8 cellular contexts compared by ENCODE assay signal in the genomic region with DNA sequence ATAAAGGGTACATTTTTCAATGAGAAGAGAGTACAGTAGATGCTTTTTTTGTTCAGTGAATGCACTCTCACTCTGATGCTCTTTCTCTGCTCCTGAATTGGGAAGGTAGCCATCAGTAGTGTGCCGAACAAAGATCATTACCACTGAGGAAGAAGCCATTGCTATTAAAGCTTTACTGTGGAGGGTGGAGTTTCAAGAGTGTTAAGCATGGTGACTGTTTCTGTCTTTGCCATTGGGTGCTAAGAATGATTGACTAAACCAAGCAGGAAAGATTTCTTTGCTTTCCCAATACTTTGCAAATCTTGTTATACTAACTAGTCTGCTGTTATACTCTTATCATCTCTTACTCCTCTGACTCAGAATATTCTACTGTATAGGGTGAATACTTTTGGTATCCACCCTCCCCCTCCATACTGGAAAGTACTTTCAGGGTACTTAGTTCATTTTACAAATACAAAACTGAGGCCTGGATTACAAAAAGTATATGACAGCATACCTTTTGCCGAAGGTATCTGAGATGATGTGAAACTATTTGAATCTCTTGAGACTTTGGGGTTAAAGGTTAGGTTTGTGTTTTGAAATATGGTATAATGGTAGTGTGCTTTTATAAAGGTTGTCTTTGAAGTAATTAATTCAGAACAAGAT. TPM values are rescaled to one million over a fixed set of nuclear protein-coding genes. Genes with fewer than 3 reads are reported as not detected.
DNase-seq lines count a peak whose midpoint lies in the region; ATAC-seq and TF ChIP-seq lines count a peak whose summit lies in the region.

No MANE protein-coding gene starts in this region.

- peak overlapping the region; percentile 80 for H3K4me3 ChIP-seq in LNCaP clone FGC (ENCODE audit: low read depth, low read length)

- POLR2A ChIA-PET in WTC11 (lab: Charles Lee), result no interaction called here

- CTCF ChIA-PET in WTC11 (lab: Charles Lee), result interaction anchor here (0.5 to 3.2 kb wide), 6 partner anchors 8 to 354 kb away, joined by 4 to 33 read pairs (median 12); a partner anchor contains a TSS

- peaks cover 16% of the 10 kb centered on the region for H3K4me1 Mint-ChIP-seq in WTC11

- peaks cover 3% of the 10 kb centered on the region for H3K36me3 Mint-ChIP-seq in WTC11

- peaks cover 3% of the 10 kb centered on the region; the same call in 1 of the 2 replicates for H3K27me3 Mint-ChIP-seq in WTC11 (ENCODE audit: low read depth)

- H3K9me3 Mint-ChIP-seq in WTC11, result no peaks in the 10 kb centered on the region

- TF ChIP-seq CTCF in LNCaP clone FGC (IDR thresholded peaks at IDR 0.05; ENCODE audit: control insufficient read depth, extremely low read depth, insufficient read depth) (no peak), WTC11 (IDR thresholded peaks at IDR 0.05) (no peak)

- H3K4me3 Mint-ChIP-seq in WTC11, result peak overlapping the region; percentile 99

- DNase-seq in NCI-H2107 treated with DMSO at 0.1 percent for 48 hours (lab: John Stamatoyannopoulos, UW; ENCODE audit: unreplicated experiment) (peak; percentile 38), NCI-H2107 (lab: John Stamatoyannopoulos, UW) (no peak), LNCaP clone FGC (ENCODE audit: low read depth) (peak; percentile 61), WTC11 (ENCODE audit: low spot score) (no peak), germinal center (ENCODE audit: low spot score) (peak; percentile 15), retina (peak; percentile 15), SK-N-DZ (ENCODE audit: low spot score) (no peak)
- no peak for DNase-seq in central memory CD4-positive, alpha-beta T cell

- ATAC-seq in WTC11, result no peak

- peak overlapping the region; percentile 72 for H3K27ac Mint-ChIP-seq in WTC11

TF ChIP-seq in WTC11, 78 proteins besides CTCF, POLR2A, EP300 and RAD21:
- no peak for TF ChIP-seq EMX1 (CRISPR knock-in tag; IDR thresholded peaks at IDR 0.05)
- TF ChIP-seq OVOL2 (CRISPR knock-in tag; IDR thresholded peaks at IDR 0.05; ENCODE audit: borderline replicate concordance), result no peak
- no peak for TF ChIP-seq TCF7 (CRISPR knock-in tag; IDR thresholded peaks at IDR 0.05; ENCODE audit: low read depth)
- TF ChIP-seq JUN (CRISPR knock-in tag; IDR thresholded peaks at IDR 0.05), result no peak
- TF ChIP-seq, protein P1, sequence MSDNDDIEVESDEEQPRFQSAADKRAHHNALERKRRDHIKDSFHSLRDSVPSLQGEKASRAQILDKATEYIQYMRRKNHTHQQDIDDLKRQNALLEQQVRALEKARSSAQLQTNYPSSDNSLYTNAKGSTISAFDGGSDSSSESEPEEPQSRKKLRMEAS (CRISPR knock-in tag; IDR thresholded peaks at IDR 0.05), result no peak
- TF ChIP-seq SMAD4 (CRISPR knock-in tag; IDR thresholded peaks at IDR 0.05), result no peak
- no peak for TF ChIP-seq NFE2L1 (CRISPR knock-in tag; IDR thresholded peaks at IDR 0.05)
- no peak for TF ChIP-seq PRRX2 (CRISPR knock-in tag; IDR thresholded peaks at IDR 0.05)
- TF ChIP-seq CREB1 (CRISPR knock-in tag; IDR thresholded peaks at IDR 0.05), result no peak
- TF ChIP-seq ZNF263 (CRISPR knock-in tag; IDR thresholded peaks at IDR 0.05; ENCODE audit: low read depth), result no peak
- TF ChIP-seq ZBTB21 (CRISPR knock-in tag; IDR thresholded peaks at IDR 0.05; ENCODE audit: borderline replicate concordance), result no peak
- TF ChIP-seq, protein P2, sequence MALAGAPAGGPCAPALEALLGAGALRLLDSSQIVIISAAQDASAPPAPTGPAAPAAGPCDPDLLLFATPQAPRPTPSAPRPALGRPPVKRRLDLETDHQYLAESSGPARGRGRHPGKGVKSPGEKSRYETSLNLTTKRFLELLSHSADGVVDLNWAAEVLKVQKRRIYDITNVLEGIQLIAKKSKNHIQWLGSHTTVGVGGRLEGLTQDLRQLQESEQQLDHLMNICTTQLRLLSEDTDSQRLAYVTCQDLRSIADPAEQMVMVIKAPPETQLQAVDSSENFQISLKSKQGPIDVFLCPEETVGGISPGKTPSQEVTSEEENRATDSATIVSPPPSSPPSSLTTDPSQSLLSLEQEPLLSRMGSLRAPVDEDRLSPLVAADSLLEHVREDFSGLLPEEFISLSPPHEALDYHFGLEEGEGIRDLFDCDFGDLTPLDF (CRISPR knock-in tag; IDR thresholded peaks at IDR 0.05), result no peak
- no peak for TF ChIP-seq NFATC4 (CRISPR knock-in tag; IDR thresholded peaks at IDR 0.05)
- TF ChIP-seq, protein P3, sequence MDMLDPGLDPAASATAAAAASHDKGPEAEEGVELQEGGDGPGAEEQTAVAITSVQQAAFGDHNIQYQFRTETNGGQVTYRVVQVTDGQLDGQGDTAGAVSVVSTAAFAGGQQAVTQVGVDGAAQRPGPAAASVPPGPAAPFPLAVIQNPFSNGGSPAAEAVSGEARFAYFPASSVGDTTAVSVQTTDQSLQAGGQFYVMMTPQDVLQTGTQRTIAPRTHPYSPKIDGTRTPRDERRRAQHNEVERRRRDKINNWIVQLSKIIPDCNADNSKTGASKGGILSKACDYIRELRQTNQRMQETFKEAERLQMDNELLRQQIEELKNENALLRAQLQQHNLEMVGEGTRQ (CRISPR knock-in tag; IDR thresholded peaks at IDR 0.05), result no peak
- TF ChIP-seq, protein P4, sequence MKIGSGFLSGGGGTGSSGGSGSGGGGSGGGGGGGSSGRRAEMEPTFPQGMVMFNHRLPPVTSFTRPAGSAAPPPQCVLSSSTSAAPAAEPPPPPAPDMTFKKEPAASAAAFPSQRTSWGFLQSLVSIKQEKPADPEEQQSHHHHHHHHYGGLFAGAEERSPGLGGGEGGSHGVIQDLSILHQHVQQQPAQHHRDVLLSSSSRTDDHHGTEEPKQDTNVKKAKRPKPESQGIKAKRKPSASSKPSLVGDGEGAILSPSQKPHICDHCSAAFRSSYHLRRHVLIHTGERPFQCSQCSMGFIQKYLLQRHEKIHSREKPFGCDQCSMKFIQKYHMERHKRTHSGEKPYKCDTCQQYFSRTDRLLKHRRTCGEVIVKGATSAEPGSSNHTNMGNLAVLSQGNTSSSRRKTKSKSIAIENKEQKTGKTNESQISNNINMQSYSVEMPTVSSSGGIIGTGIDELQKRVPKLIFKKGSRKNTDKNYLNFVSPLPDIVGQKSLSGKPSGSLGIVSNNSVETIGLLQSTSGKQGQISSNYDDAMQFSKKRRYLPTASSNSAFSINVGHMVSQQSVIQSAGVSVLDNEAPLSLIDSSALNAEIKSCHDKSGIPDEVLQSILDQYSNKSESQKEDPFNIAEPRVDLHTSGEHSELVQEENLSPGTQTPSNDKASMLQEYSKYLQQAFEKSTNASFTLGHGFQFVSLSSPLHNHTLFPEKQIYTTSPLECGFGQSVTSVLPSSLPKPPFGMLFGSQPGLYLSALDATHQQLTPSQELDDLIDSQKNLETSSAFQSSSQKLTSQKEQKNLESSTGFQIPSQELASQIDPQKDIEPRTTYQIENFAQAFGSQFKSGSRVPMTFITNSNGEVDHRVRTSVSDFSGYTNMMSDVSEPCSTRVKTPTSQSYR (CRISPR knock-in tag; IDR thresholded peaks at IDR 0.05), result no peak
- TF ChIP-seq, protein P5, sequence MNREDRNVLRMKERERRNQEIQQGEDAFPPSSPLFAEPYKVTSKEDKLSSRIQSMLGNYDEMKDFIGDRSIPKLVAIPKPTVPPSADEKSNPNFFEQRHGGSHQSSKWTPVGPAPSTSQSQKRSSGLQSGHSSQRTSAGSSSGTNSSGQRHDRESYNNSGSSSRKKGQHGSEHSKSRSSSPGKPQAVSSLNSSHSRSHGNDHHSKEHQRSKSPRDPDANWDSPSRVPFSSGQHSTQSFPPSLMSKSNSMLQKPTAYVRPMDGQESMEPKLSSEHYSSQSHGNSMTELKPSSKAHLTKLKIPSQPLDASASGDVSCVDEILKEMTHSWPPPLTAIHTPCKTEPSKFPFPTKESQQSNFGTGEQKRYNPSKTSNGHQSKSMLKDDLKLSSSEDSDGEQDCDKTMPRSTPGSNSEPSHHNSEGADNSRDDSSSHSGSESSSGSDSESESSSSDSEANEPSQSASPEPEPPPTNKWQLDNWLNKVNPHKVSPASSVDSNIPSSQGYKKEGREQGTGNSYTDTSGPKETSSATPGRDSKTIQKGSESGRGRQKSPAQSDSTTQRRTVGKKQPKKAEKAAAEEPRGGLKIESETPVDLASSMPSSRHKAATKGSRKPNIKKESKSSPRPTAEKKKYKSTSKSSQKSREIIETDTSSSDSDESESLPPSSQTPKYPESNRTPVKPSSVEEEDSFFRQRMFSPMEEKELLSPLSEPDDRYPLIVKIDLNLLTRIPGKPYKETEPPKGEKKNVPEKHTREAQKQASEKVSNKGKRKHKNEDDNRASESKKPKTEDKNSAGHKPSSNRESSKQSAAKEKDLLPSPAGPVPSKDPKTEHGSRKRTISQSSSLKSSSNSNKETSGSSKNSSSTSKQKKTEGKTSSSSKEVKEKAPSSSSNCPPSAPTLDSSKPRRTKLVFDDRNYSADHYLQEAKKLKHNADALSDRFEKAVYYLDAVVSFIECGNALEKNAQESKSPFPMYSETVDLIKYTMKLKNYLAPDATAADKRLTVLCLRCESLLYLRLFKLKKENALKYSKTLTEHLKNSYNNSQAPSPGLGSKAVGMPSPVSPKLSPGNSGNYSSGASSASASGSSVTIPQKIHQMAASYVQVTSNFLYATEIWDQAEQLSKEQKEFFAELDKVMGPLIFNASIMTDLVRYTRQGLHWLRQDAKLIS (CRISPR knock-in tag; IDR thresholded peaks at IDR 0.05; ENCODE audit: borderline replicate concordance), result no peak
- TF ChIP-seq, protein P6, sequence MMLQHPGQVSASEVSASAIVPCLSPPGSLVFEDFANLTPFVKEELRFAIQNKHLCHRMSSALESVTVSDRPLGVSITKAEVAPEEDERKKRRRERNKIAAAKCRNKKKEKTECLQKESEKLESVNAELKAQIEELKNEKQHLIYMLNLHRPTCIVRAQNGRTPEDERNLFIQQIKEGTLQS (CRISPR knock-in tag; conservative IDR thresholded peaks at IDR 0.05), result no peak
- TF ChIP-seq ESRRA (CRISPR knock-in tag; IDR thresholded peaks at IDR 0.05; ENCODE audit: borderline replicate concordance), result no peak
- TF ChIP-seq, protein P7, sequence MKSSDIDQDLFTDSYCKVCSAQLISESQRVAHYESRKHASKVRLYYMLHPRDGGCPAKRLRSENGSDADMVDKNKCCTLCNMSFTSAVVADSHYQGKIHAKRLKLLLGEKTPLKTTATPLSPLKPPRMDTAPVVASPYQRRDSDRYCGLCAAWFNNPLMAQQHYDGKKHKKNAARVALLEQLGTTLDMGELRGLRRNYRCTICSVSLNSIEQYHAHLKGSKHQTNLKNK (CRISPR knock-in tag; IDR thresholded peaks at IDR 0.05), result no peak

RNA-seq across cellular contexts. Expression of a gene that starts 1.7 kb away (rescaled TPM):
- 223 to 245 TPM (median 224 TPM) in 3 replicates for total RNA-seq in WTC11 (2021)
- polyA plus RNA-seq in SK-N-DZ (2014; cell fraction: cytosol; rRNA removed), result 302 and 416 TPM in 2 replicates
- 138 and 213 TPM in 2 replicates for polyA plus RNA-seq in SK-N-DZ (2014; cell fraction: nucleus; rRNA removed)

Comparison
In these comparisons a context has a peak if more than half of its experiments do, and no peak if none do; other contexts are left out.
1. DNase-seq: peak in NCI-H2107 treated with DMSO at 0.1 percent for 48 hours (single experiment), LNCaP clone FGC (single experiment), germinal center (single experiment) and retina (single experiment); none in NCI-H2107 (single experiment), WTC11 (single experiment), central memory CD4-positive, alpha-beta T cell (single experiment) and SK-N-DZ (single experiment).